Comparison of ENCODE assay signal across 19 cellular contexts in the genomic region with DNA sequence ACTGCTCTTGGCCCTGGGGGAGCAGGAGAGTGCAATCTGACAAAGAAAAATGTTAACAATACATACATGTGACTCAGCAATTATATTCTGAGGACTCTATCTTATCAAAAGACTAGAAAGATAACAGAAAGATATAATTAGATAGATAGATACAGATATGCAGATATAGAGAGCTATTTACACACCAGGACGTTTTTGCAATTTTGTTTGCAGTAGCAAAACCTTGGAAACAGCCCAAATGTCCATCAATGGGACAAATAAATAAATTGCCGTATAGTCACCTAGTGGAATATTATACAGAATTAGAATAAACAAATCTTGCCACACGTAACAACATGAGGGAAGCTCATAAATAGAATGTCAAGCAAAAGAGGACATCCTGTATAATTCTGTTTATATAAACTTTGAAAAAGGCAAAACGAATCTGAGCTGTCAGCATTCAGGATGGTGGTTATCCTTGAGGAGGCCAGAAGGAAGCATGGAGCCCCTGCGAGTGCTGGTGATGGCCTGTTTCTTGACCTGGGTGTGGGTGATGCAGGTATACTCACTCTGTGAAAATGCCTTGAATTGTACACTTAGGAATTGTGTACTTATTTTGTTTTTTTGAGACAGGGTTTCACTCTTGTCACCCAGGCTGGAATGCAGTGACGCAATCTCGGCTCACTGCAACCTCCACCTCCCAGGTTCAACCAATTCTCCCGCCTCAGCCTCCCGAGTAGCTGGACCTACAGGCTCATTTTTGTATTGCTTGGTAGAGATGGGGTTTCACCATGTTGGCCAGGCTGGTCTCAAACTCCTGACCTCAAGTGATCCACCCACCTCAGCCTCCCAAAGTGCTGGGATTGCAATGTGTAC. TPM values are rescaled to one million over a fixed set of nuclear protein-coding genes. Genes with fewer than 3 reads are reported as not detected.
"Had no signal": no experiment of that assay in that cellular context is flagged by ENCODE, and none has a peak within 500 bp of the region (broad histone marks: within the 10 kb centered on the region; RNA-seq: fewer than 3 reads in every experiment).

No MANE protein-coding gene starts in this region.

- H3K4me1 ChIP-seq: uterus had no signal

- H3K9me3 ChIP-seq: stomach, thoracic aorta, uterus had no signal

- H3K27ac Mint-ChIP-seq: activated CD8-positive, alpha-beta memory T cell treated with anti-CD3 and anti-CD28 coated beads, Interleukin-2, amount 10 ng/mL, durations not matched to agents 7 days and 5 days; activated naive CD8-positive, alpha-beta T cell; natural killer cell treated with Interleukin-12 subunit alpha and Interleukin-12 subunit beta and Interleukin-15 and Interleukin-18, amount 100 ng/mL, for 72 hours; T-helper 2 cell treated with Interferon-gamma antibody and Interleukin-4, amounts not matched to agents 5 μg/mL and 100 μg/mL, for 36 hours had no signal

- H3K4me3 ChIP-seq: stomach, thoracic aorta, uterus had no signal

- H3K4me3 Mint-ChIP-seq: activated CD8-positive, alpha-beta memory T cell treated with anti-CD3 and anti-CD28 coated beads, Interleukin-2, amount 10 ng/mL, durations not matched to agents 7 days and 5 days; activated naive CD8-positive, alpha-beta T cell; activated T-cell treated with anti-CD3 and anti-CD28 coated beads, Interleukin-2, amount 50 U/mL, for 4 hours; natural killer cell treated with Interleukin-12 subunit alpha and Interleukin-12 subunit beta and Interleukin-15 and Interleukin-18, amount 100 ng/mL, for 72 hours; T-helper 2 cell treated with Interferon-gamma antibody and Interleukin-4, amounts not matched to agents 5 μg/mL and 100 μg/mL, for 36 hours had no signal

- H3K36me3 ChIP-seq: stomach, thoracic aorta, uterus had no signal

- H3K9me3 Mint-ChIP-seq: activated T-cell treated with anti-CD3 and anti-CD28 coated beads, Interleukin-2, amount 50 U/mL, for 4 hours; natural killer cell treated with Interleukin-12 subunit alpha and Interleukin-12 subunit beta and Interleukin-15 and Interleukin-18, amount 100 ng/mL, for 72 hours; T-helper 2 cell treated with Interferon-gamma antibody and Interleukin-4, amounts not matched to agents 5 μg/mL and 100 μg/mL, for 36 hours had no signal

- DNase-seq: activated CD4-positive, alpha-beta T cell treated with anti-CD3 and anti-CD28 coated beads, Interleukin-2, amount 50 U/mL, for 4 hours; activated CD8-positive, alpha-beta memory T cell treated with anti-CD3 and anti-CD28 coated beads, Interleukin-2, amount 10 ng/mL, durations not matched to agents 7 days and 5 days; activated gamma-delta T cell; activated T-cell treated with anti-CD3 and anti-CD28 coated beads, Interleukin-2, amount 50 U/mL, for 4 hours; amygdala; left colon; mammary epithelial cell; nucleus accumbens; stimulated activated CD4-positive, alpha-beta T cell treated with anti-CD3 and anti-CD28 coated beads, Interleukin-4, amount 100 ng/mL, for 4 hours; stomach; uterus had no signal

- H3K27me3 ChIP-seq: uterus had no signal

- H3K27ac ChIP-seq: stomach, thoracic aorta, uterus had no signal

- H3K36me3 Mint-ChIP-seq: activated CD8-positive, alpha-beta memory T cell treated with anti-CD3 and anti-CD28 coated beads, Interleukin-2, amount 10 ng/mL, durations not matched to agents 7 days and 5 days; activated naive CD8-positive, alpha-beta T cell; natural killer cell treated with Interleukin-12 subunit alpha and Interleukin-12 subunit beta and Interleukin-15 and Interleukin-18, amount 100 ng/mL, for 72 hours had no signal

- ATAC-seq: activated CD4-positive, CD25-positive, alpha-beta regulatory T cell treated with anti-CD3 and anti-CD28 coated beads, Interleukin-2, amount 50 U/mL, for 24 hours; activated CD8-positive, alpha-beta memory T cell treated with anti-CD3 and anti-CD28 coated beads, Interleukin-2, amount 10 ng/mL, durations not matched to agents 7 days and 5 days; activated T-cell treated with anti-CD3 and anti-CD28 coated beads, Interleukin-2, amount 50 U/mL, for 4 hours; left colon; natural killer cell treated with Interleukin-12 subunit alpha and Interleukin-12 subunit beta and Interleukin-15 and Interleukin-18, amount 100 ng/mL, for 72 hours had no signal

RNA-seq across cellular contexts. Expression of gene TRIM63, which starts 12.8 kb away (rescaled TPM):
- total RNA-seq: activated CD8-positive, alpha-beta memory T cell treated with anti-CD3 and anti-CD28 coated beads, Interleukin-2, amount 10 ng/mL, durations not matched to agents 7 days and 5 days; activated T-cell treated with anti-CD3 and anti-CD28 coated beads, Interleukin-2, amount 50 U/mL, for 4 hours; dermis microvascular lymphatic vessel endothelial cell; glomerular endothelial cell; mammary epithelial cell; natural killer cell treated with Interleukin-12 subunit alpha and Interleukin-12 subunit beta and Interleukin-15 and Interleukin-18, amount 100 ng/mL, for 72 hours; pulmonary artery endothelial cell; thoracic aorta had no signal
- polyA plus RNA-seq: mammary epithelial cell had no signal

RNA-seq across cellular contexts. Expression of gene SLC30A2, which starts 34.3 kb away (rescaled TPM):
- total RNA-seq: activated CD8-positive, alpha-beta memory T cell treated with anti-CD3 and anti-CD28 coated beads, Interleukin-2, amount 10 ng/mL, durations not matched to agents 7 days and 5 days; activated T-cell treated with anti-CD3 and anti-CD28 coated beads, Interleukin-2, amount 50 U/mL, for 4 hours; dermis microvascular lymphatic vessel endothelial cell; glomerular endothelial cell; natural killer cell treated with Interleukin-12 subunit alpha and Interleukin-12 subunit beta and Interleukin-15 and Interleukin-18, amount 100 ng/mL, for 72 hours; pulmonary artery endothelial cell; thoracic aorta had no signal
- polyA plus RNA-seq: mammary epithelial cell had no signal

RNA-seq across cellular contexts. Expression of gene EXTL1, which starts 58.6 kb away (rescaled TPM):
- total RNA-seq: activated CD8-positive, alpha-beta memory T cell treated with anti-CD3 and anti-CD28 coated beads, Interleukin-2, amount 10 ng/mL, durations not matched to agents 7 days and 5 days; activated T-cell treated with anti-CD3 and anti-CD28 coated beads, Interleukin-2, amount 50 U/mL, for 4 hours; dermis microvascular lymphatic vessel endothelial cell; natural killer cell treated with Interleukin-12 subunit alpha and Interleukin-12 subunit beta and Interleukin-15 and Interleukin-18, amount 100 ng/mL, for 72 hours; pulmonary artery endothelial cell had no signal
